ENCODE assay signal across 13 cellular contexts in genomic region chr13:108086678-108087077, GRCh38.
A peak's percentile ranks its signal among the peaks of the same experiment; 100 is the strongest.
DNase-seq lines count a peak whose midpoint lies in the region; ATAC-seq and TF ChIP-seq lines count a peak whose summit lies in the region.
"Had no signal": no experiment of that assay in that cellular context is flagged by ENCODE, and none has a peak within 500 bp of the region (broad histone marks: within the 10 kb centered on the region; RNA-seq: fewer than 3 reads in every experiment).

No MANE protein-coding gene starts in this region.

- no peaks in the 10 kb centered on the region for H3K36me3 ChIP-seq in IMR-90 (ENCODE audit: control insufficient read depth, insufficient read depth, low read length)
- H3K36me3 ChIP-seq in mucosa of descending colon (ENCODE audit: low read depth): no peaks in the 10 kb centered on the region
- H3K36me3 ChIP-seq in CD4-positive, alpha-beta memory T cell (ENCODE audit: insufficient read depth, low read length): no peaks in the 10 kb centered on the region

- H3K27ac Mint-ChIP-seq in WTC11: no peak overlapping the region
- no peak overlapping the region for H3K27ac Mint-ChIP-seq in CD4-positive, alpha-beta memory T cell
- H3K27ac Mint-ChIP-seq: activated naive CD8-positive, alpha-beta T cell treated with anti-CD3 and anti-CD28 coated beads, Interleukin-2, amount 10 ng/mL, durations not matched to agents 7 days and 5 days; nephron had no signal

- DNase-seq in GM12865 (ENCODE audit: low read depth): peak; percentile 23
- DNase-seq in IMR-90: peak; percentile 46
- peak; percentile 29 for DNase-seq in WTC11 (ENCODE audit: low spot score)
- DNase-seq in mucosa of descending colon: no peak
- no peak for DNase-seq in CD4-positive, alpha-beta memory T cell
- no peak for DNase-seq in kidney glomerular epithelial cell (lab: John Stamatoyannopoulos, UW)
- DNase-seq: activated naive CD8-positive, alpha-beta T cell treated with anti-CD3 and anti-CD28 coated beads, Interleukin-2, amount 10 ng/mL, durations not matched to agents 7 days and 5 days; DMS153; NCI-H146; stimulated activated naive CD4-positive, alpha-beta T cell treated with Interleukin-2 at 50 U/mL for 16 hours had no signal

- no CpG with 5 or more reads among the region's 2 CpGs for WGBS in IMR-90 (ENCODE audit: extremely low coverage in 2 of 2, insufficient read length in 1 of 2), 2 experiments

- H3K18ac ChIP-seq in IMR-90 (ENCODE audit: low read depth, low read length): no peak overlapping the region

- no peaks in the 10 kb centered on the region for H3K9me1 ChIP-seq in IMR-90 (ENCODE audit: insufficient read depth, low read length)

- H3K4me3 ChIP-seq in GM12865 (ENCODE audit: low read depth, low read length) (no peak overlapping the region), IMR-90 (ENCODE audit: insufficient read depth, low read depth, low read length) (no peak overlapping the region), mucosa of descending colon (no peak overlapping the region)
- no peak overlapping the region for H3K4me3 ChIP-seq in CD4-positive, alpha-beta memory T cell (ENCODE audit: low read length in 2 of 2)

- H2BK15ac ChIP-seq in IMR-90 (ENCODE audit: low read depth, low read length): no peak overlapping the region

- no peak overlapping the region for H2BK20ac ChIP-seq in IMR-90 (ENCODE audit: low read depth, low read length)

- H4K8ac ChIP-seq in IMR-90 (ENCODE audit: low read depth in 2 of 2, low read length in 2 of 2): no peak overlapping the region

- no peak overlapping the region for H2AK9ac ChIP-seq in IMR-90 (replicated peaks; ENCODE audit: low read depth, low read length, poor library complexity)

- no peaks in the 10 kb centered on the region for H4K20me1 ChIP-seq in IMR-90 (ENCODE audit: insufficient read depth, low read length)

- H3K4me3 Mint-ChIP-seq in WTC11: no peak overlapping the region
- H3K4me3 Mint-ChIP-seq in CD4-positive, alpha-beta memory T cell: no peak overlapping the region
- H3K4me3 Mint-ChIP-seq: activated naive CD8-positive, alpha-beta T cell treated with anti-CD3 and anti-CD28 coated beads, Interleukin-2, amount 10 ng/mL, durations not matched to agents 7 days and 5 days; nephron had no signal

- dilution Hi-C loops in IMR-90 (cut with HindIII; ENCODE audit: low sequenced_read_pairs, unreplicated experiment): no loop called here

- no peak overlapping the region for H4K5ac ChIP-seq in IMR-90 (ENCODE audit: low read depth, low read length)

- ATAC-seq in IMR-90 (ENCODE audit: low read depth) (peak; percentile 62), WTC11 (peak; percentile 74; the same call in 1 of the 2 replicates), mucosa of descending colon (peak; percentile 30), GM19467 (IDR thresholded peaks at IDR 0.05; ENCODE audit: unreplicated experiment) (no peak)
- ATAC-seq: HCT116 had no signal

- H3K27ac ChIP-seq in IMR-90 (ENCODE audit: insufficient read depth, low read length): no peak overlapping the region
- H3K27ac ChIP-seq in CD4-positive, alpha-beta memory T cell (ENCODE audit: low read depth, low read length): no peak overlapping the region

- peaks cover 3% of the 10 kb centered on the region; the same call in 1 of the 2 replicates for H3K27me3 ChIP-seq in IMR-90 (ENCODE audit: control insufficient read depth, insufficient read depth, low read length)
- no peaks in the 10 kb centered on the region for H3K27me3 ChIP-seq in CD4-positive, alpha-beta memory T cell (ENCODE audit: insufficient read depth, low read length)

- H4K91ac ChIP-seq in IMR-90 (ENCODE audit: insufficient read depth, low read depth, low read length): no peak overlapping the region

- no TSS peak for BruUV-seq in IMR-90 (replicated peaks; lab: Mats Ljungman, UMichigan)

- no peak overlapping the region for H2BK120ac ChIP-seq in IMR-90 (ENCODE audit: low read depth, low read length)

- peaks cover 23% of the 10 kb centered on the region for H3K4me1 Mint-ChIP-seq in WTC11
- H3K4me1 Mint-ChIP-seq in CD4-positive, alpha-beta memory T cell: no peaks in the 10 kb centered on the region
- H3K4me1 Mint-ChIP-seq: activated naive CD8-positive, alpha-beta T cell treated with anti-CD3 and anti-CD28 coated beads, Interleukin-2, amount 10 ng/mL, durations not matched to agents 7 days and 5 days; nephron had no signal

- no peaks in the 10 kb centered on the region for H3K9me3 Mint-ChIP-seq in WTC11
- no peaks in the 10 kb centered on the region for H3K9me3 Mint-ChIP-seq in CD4-positive, alpha-beta memory T cell
- H3K9me3 Mint-ChIP-seq: nephron had no signal

- no peak overlapping the region for H3K9ac ChIP-seq in IMR-90 (ENCODE audit: low read depth, low read length)

- H3K4me1 ChIP-seq in IMR-90 (ENCODE audit: control insufficient read depth, insufficient read depth, low read length) (no peaks in the 10 kb centered on the region), mucosa of descending colon (ENCODE audit: low read depth) (no peaks in the 10 kb centered on the region)
- H3K4me1 ChIP-seq in CD4-positive, alpha-beta memory T cell (ENCODE audit: insufficient read depth, low read length): no peaks in the 10 kb centered on the region

- H2AFZ ChIP-seq in IMR-90 (replicated peaks; ENCODE audit: low read length, poor library complexity): no peak overlapping the region

- no peak overlapping the region for H2AK5ac ChIP-seq in IMR-90 (ENCODE audit: low read depth, low read length)

- no peaks in the 10 kb centered on the region; the same call in 1 of the 2 replicates for H3K27me3 Mint-ChIP-seq in WTC11 (ENCODE audit: low read depth)
- H3K27me3 Mint-ChIP-seq in CD4-positive, alpha-beta memory T cell: no peaks in the 10 kb centered on the region

- TF ChIP-seq POLR2A in IMR-90 (IDR thresholded peaks at IDR 0.05; ENCODE audit: low read depth, low read length): no peak

- no peak overlapping the region for H3K4me2 ChIP-seq in IMR-90 (ENCODE audit: low read depth, low read length)

- TF ChIP-seq RAD21 in IMR-90 (IDR thresholded peaks at IDR 0.05; ENCODE audit: low read length): peak; percentile 36

- H2BK5ac ChIP-seq in IMR-90 (ENCODE audit: low read depth, low read length, poor library complexity, severe bottlenecking): no peak overlapping the region

- no peaks in the 10 kb centered on the region for H3K79me1 ChIP-seq in IMR-90 (ENCODE audit: low read depth in 1 of 2, low read length in 2 of 2)

- H3K36me3 Mint-ChIP-seq in WTC11: no peaks in the 10 kb centered on the region
- H3K36me3 Mint-ChIP-seq in CD4-positive, alpha-beta memory T cell: no peaks in the 10 kb centered on the region
- H3K36me3 Mint-ChIP-seq: activated naive CD8-positive, alpha-beta T cell treated with anti-CD3 and anti-CD28 coated beads, Interleukin-2, amount 10 ng/mL, durations not matched to agents 7 days and 5 days had no signal

- POLR2A ChIA-PET in IMR-90 (lab: Charles Lee; ENCODE audit: unreplicated experiment): no interaction called here
- POLR2A ChIA-PET in WTC11 (lab: Charles Lee): interaction anchor here (0.7 kb wide), 1 partner anchor 9 kb away, joined by 3 read pairs; no protein-coding TSS in a partner anchor
- POLR2A ChIA-PET in CD4-positive, alpha-beta memory T cell (lab: Charles Lee; ENCODE audit: partially characterized antibody): no interaction called here

- no peak overlapping the region for H3K23ac ChIP-seq in IMR-90 (ENCODE audit: low read depth, low read length)

- intact Hi-C loops in IMR-90 (cut with micrococcal nuclease): loop anchor here (1.0 to 5.0 kb wide), 2 partner anchors 219 to 875 kb away; a partner anchor contains a TSS
- intact Hi-C loops in mucosa of descending colon (cut with DNase I, micrococcal nuclease): no loop called here
- intact Hi-C loops in CD4-positive, alpha-beta memory T cell (cut with micrococcal nuclease): no loop called here

- no peak overlapping the region for H3K56ac ChIP-seq in IMR-90 (ENCODE audit: extremely low read depth, insufficient read depth, low read length)

- H3K14ac ChIP-seq in IMR-90 (replicated peaks; ENCODE audit: low read depth, low read length): no peak overlapping the region

- in situ Hi-C loops in IMR-90 (cut with MboI; ENCODE audit: low sequenced_read_pairs): no loop called here

- CTCF ChIA-PET in IMR-90 (lab: Yijun Ruan, JAX) (interaction anchor here (0.6 to 1.2 kb wide), 3 partner anchors 34 to 885 kb away, joined by 3 to 7 read pairs (median 3); no protein-coding TSS in a partner anchor), WTC11 (lab: Charles Lee) (no interaction called here)
- CTCF ChIA-PET in CD4-positive, alpha-beta memory T cell (lab: Charles Lee; ENCODE audit: partially characterized antibody): no interaction called here

- no peak overlapping the region for H3K4ac ChIP-seq in IMR-90 (ENCODE audit: low read depth, low read length)

- H3K9me3 ChIP-seq in IMR-90 (ENCODE audit: control insufficient read depth, insufficient read depth, low read length): no peaks in the 10 kb centered on the region
- no peaks in the 10 kb centered on the region for H3K9me3 ChIP-seq in mucosa of descending colon
- no peaks in the 10 kb centered on the region for H3K9me3 ChIP-seq in CD4-positive, alpha-beta memory T cell (ENCODE audit: control insufficient read depth in 1 of 2, low read length in 2 of 2)

- TF ChIP-seq CTCF in GM12865 (IDR thresholded peaks at IDR 0.05; ENCODE audit: insufficient read depth, low read depth, low read length, missing control alignments): peak; percentile 16
- TF ChIP-seq CTCF in IMR-90 (conservative IDR thresholded peaks at IDR 0.05; ENCODE audit: low read depth, low read length): peak; percentile 32; the same call in 1 of the 2 replicates
- TF ChIP-seq CTCF in WTC11 (IDR thresholded peaks at IDR 0.05): no peak
- no peak for TF ChIP-seq CTCF in mucosa of descending colon (IDR thresholded peaks at IDR 0.05)

TF ChIP-seq in IMR-90, 13 proteins besides CTCF, POLR2A, EP300 and RAD21 (continues in another document):
- TF ChIP-seq MAZ (IDR thresholded peaks at IDR 0.05; ENCODE audit: borderline replicate concordance, low read depth, low read length): no peak

TF ChIP-seq in WTC11, 78 proteins besides CTCF, POLR2A, EP300 and RAD21 (continues in another document):
- no peak for TF ChIP-seq CREB1 (CRISPR knock-in tag; IDR thresholded peaks at IDR 0.05)
- no peak for TF ChIP-seq CREM (CRISPR knock-in tag; IDR thresholded peaks at IDR 0.05)
- TF ChIP-seq, protein P1, sequence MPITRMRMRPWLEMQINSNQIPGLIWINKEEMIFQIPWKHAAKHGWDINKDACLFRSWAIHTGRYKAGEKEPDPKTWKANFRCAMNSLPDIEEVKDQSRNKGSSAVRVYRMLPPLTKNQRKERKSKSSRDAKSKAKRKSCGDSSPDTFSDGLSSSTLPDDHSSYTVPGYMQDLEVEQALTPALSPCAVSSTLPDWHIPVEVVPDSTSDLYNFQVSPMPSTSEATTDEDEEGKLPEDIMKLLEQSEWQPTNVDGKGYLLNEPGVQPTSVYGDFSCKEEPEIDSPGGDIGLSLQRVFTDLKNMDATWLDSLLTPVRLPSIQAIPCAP (CRISPR knock-in tag; IDR thresholded peaks at IDR 0.05): no peak

Comparison
In these comparisons a context has a peak if more than half of its experiments do, and no peak if none do; other contexts are left out.
1. DNase-seq: peak in GM12865 (single experiment), IMR-90 (single experiment) and WTC11 (single experiment); none in mucosa of descending colon (0 of 3), CD4-positive, alpha-beta memory T cell (0 of 5) and kidney glomerular epithelial cell (single experiment).
2. CTCF ChIP-seq: peak in GM12865 (single experiment) and IMR-90 (single experiment); none in WTC11 (single experiment) and mucosa of descending colon (single experiment).